Comparison of ENCODE assay signal across 8 cellular contexts in genomic region chrX:119118780-119119395, GRCh38. TPM values are rescaled to one million over a fixed set of nuclear protein-coding genes. Genes with fewer than 3 reads are reported as not detected.
A peak's percentile ranks its signal among the peaks of the same experiment; 100 is the strongest.
DNase-seq lines count a peak whose midpoint lies in the region; ATAC-seq and TF ChIP-seq lines count a peak whose summit lies in the region.

No MANE protein-coding gene starts in this region.

- DNase-seq in AG20443 (ENCODE audit: low spot score) (peak; percentile 53), Panc1 (ENCODE audit: low read depth, low spot score) (peak; percentile 36), cardiac muscle cell (ENCODE audit: low read depth in 1 of 2, low spot score in 1 of 2) (peak; percentile 54 to 63), retinal pigment epithelial cell (ENCODE audit: low read depth) (peak; percentile 9)
- peak in 3 of 4 experiments; percentile 1 to 31 (median 11) for DNase-seq in activated naive CD4-positive, alpha-beta T cell (lab: John Stamatoyannopoulos, UW)

- H3K9me3 ChIP-seq in Panc1 (ENCODE audit: control insufficient read depth, insufficient read depth, low read depth, low read length), result no peaks in the 10 kb centered on the region
- H3K9me3 ChIP-seq in cardiac muscle cell (ENCODE audit: low read depth), result no peaks in the 10 kb centered on the region

- TF ChIP-seq CTCF in Panc1 (IDR thresholded peaks at IDR 0.05) (peak; percentile 83), cardiac muscle cell (IDR thresholded peaks at IDR 0.05; ENCODE audit: low read depth, low read length) (peak; percentile 78), retinal pigment epithelial cell (conservative IDR thresholded peaks at IDR 0.05; ENCODE audit: low read depth, low read length) (peak; percentile 82)

- peaks cover 19% of the 10 kb centered on the region for H3K27me3 ChIP-seq in Panc1 (ENCODE audit: control insufficient read depth, insufficient read depth, low read length)
- no peaks in the 10 kb centered on the region for H3K27me3 ChIP-seq in cardiac muscle cell

- H3K4me3 ChIP-seq in Panc1 (ENCODE audit: low read depth in 2 of 2, low read length in 2 of 2) (no peak overlapping the region), cardiac muscle cell (no peak overlapping the region), retinal pigment epithelial cell (ENCODE audit: low read length) (no peak overlapping the region)

- no TSS peak for BruUV-seq in Panc1 (replicated peaks; lab: Mats Ljungman, UMichigan)

- in situ Hi-C loops in Panc1 (cut with HindIII; ENCODE audit: low pct_unique_long_range_greater_than_20kb, low sequenced_read_pairs), result no loop called here

- POLR2A ChIA-PET in Panc1 (lab: Charles Lee), result interaction anchor here (0.6 kb wide), 1 partner anchor 19 kb away, joined by 3 read pairs; no protein-coding TSS in a partner anchor

- H3K4me1 ChIP-seq in Panc1 (ENCODE audit: control insufficient read depth, insufficient read depth, low read length) (no peaks in the 10 kb centered on the region), cardiac muscle cell (ENCODE audit: low read depth) (no peaks in the 10 kb centered on the region)

- H3K27ac ChIP-seq in Panc1 (ENCODE audit: low read length), result no peak overlapping the region
- no peak overlapping the region for H3K27ac ChIP-seq in cardiac muscle cell

- intact Hi-C loops in Panc1 (cut with micrococcal nuclease; ENCODE audit: unreplicated experiment), result loop anchor here (1.0 kb wide), 1 partner anchor 99 kb away; no protein-coding TSS in a partner anchor

- no peaks in the 10 kb centered on the region for H3K36me3 ChIP-seq in Panc1 (ENCODE audit: control insufficient read depth, insufficient read depth, low read length)
- no peaks in the 10 kb centered on the region for H3K36me3 ChIP-seq in cardiac muscle cell

- peak; percentile 75 for ATAC-seq in GM18517 (IDR thresholded peaks at IDR 0.05; ENCODE audit: unreplicated experiment)
- peak; percentile 89 for ATAC-seq in HG03175 (IDR thresholded peaks at IDR 0.05; ENCODE audit: unreplicated experiment)
- peak; percentile 96 for ATAC-seq in Panc1
- no peak for ATAC-seq in GM21423 (IDR thresholded peaks at IDR 0.05; ENCODE audit: unreplicated experiment)

- CTCF ChIA-PET in Panc1 (lab: Charles Lee), result interaction anchor here (0.6 to 1.1 kb wide), 6 partner anchors 61 to 149 kb away, joined by 3 to 4 read pairs (median 4); no protein-coding TSS in a partner anchor

RNA-seq across cellular contexts. Expression of gene KIAA1210, which starts 8.7 kb away (rescaled TPM):
- total RNA-seq in Panc1 (2021; ENCODE audit: unreplicated experiment) (not detected), cardiac muscle cell (not detected in 2 replicates)
- polyA plus RNA-seq in Panc1 (2012; ENCODE audit: insufficient read length), result not detected
- not detected in 2 replicates for polyA plus RNA-seq in cardiac muscle cell

RNA-seq across cellular contexts. Expression of gene CT47C1, which starts 46.1 kb away (rescaled TPM):
- total RNA-seq in Panc1 (2021; ENCODE audit: unreplicated experiment) (not detected), cardiac muscle cell (not detected in 2 replicates)
- not detected for polyA plus RNA-seq in Panc1 (2012; ENCODE audit: insufficient read length)
- polyA plus RNA-seq in cardiac muscle cell, result not detected in 2 replicates
